In the genomic region with DNA sequence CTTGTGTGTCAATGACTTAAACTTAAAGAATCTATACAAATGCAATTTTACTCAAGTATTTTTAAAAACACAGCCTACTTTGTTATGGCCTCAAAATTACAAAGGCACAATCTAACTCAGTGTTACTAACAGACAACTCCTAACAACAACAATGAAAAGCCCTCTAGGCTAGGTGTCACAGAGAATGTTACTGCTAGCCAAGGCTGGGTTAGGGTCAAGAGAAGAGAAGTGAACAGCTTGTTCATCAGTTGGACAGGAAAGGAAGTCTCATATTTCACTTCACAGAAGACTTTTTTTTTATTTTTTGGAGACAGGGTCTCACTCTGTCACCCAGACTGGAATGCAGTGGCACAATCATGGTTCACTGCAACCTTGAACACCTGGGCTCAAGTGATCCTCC, we compare ENCODE assay signal across 36 cellular contexts. TPM values are rescaled to one million over a fixed set of nuclear protein-coding genes. Genes with fewer than 3 reads are reported as not detected.
"Had no signal": no experiment of that assay in that cellular context is flagged by ENCODE, and none has a peak within 500 bp of the region (broad histone marks: within the 10 kb centered on the region; RNA-seq: fewer than 3 reads in every experiment).

No MANE protein-coding gene starts in this region.

- H3K9me3 Mint-ChIP-seq: activated T-helper 2 cell treated with anti-CD3 and anti-CD28 coated beads, Interferon-gamma antibody, Interleukin-2, Interleukin-4, amounts not matched to agents 10 μg/mL and 5 μg/mL and 100 μg/mL, durations not matched to agents 14 hours and 24 hours and 36 hours; nephron; stimulated activated memory B cell treated with anti-CD40 and anti-IgM and Interleukin-4, amounts not matched to agents 10 μg/mL and 1 μg/mL and 100 μg/mL, for 72 hours; stimulated activated naive CD8-positive, alpha-beta T cell treated with anti-CD3 and anti-CD28 coated beads, Interleukin-15, amount 100 ng/mL, for 72 hours; T-helper 2 cell treated with Interferon-gamma antibody and Interleukin-4, amounts not matched to agents 5 μg/mL and 100 μg/mL, for 36 hours had no signal

- DNase-seq: activated CD4-positive, CD25-positive, alpha-beta regulatory T cell; activated CD8-positive, alpha-beta memory T cell treated with anti-CD3 and anti-CD28 coated beads, Interleukin-2, amount 10 ng/mL, durations not matched to agents 7 days and 5 days; activated T-cell treated with anti-CD3 and anti-CD28 coated beads, Interleukin-2, amount 50 U/mL, for 48 hours; aorta; cerebellar nuclear complex; dorsolateral prefrontal cortex; effector memory CD4-positive, alpha-beta T cell; foreskin keratinocyte; heart right ventricle; mammary epithelial cell; ovary; stimulated activated CD4-positive, alpha-beta T cell treated with anti-CD3 and anti-CD28 coated beads, Interleukin-1b, Interleukin-23, amount 100 ng/mL, for 48 hours; stimulated activated CD4-positive, alpha-beta T cell treated with anti-CD3 and anti-CD28 coated beads, Interleukin-4, amount 100 ng/mL, for 4 hours; stimulated activated naive CD8-positive, alpha-beta T cell treated with anti-CD3 and anti-CD28 coated beads, Interleukin-15, amount 100 ng/mL, for 72 hours; T-helper 1 cell; tibial artery; upper lobe of right lung had no signal

- FAIRE-seq: islet of Langerhans had no signal

- H3K27ac Mint-ChIP-seq: activated CD4-positive, alpha-beta T cell treated with anti-CD3 and anti-CD28 coated beads for 36 hours; activated CD8-positive, alpha-beta memory T cell treated with anti-CD3 and anti-CD28 coated beads, Interleukin-2, amount 10 ng/mL, durations not matched to agents 7 days and 5 days; activated CD8-positive, alpha-beta T cell treated with anti-CD3 and anti-CD28 coated beads, Interleukin-2, amount 10 ng/mL, durations not matched to agents 7 days and 5 days; activated naive CD8-positive, alpha-beta T cell; activated T-helper 2 cell treated with anti-CD3 and anti-CD28 coated beads, Interferon-gamma antibody, Interleukin-2, Interleukin-4, amounts not matched to agents 10 μg/mL and 5 μg/mL and 100 μg/mL, durations not matched to agents 14 hours and 24 hours and 36 hours; nephron; stimulated activated memory B cell treated with anti-CD40 and anti-IgM and Interleukin-4, amounts not matched to agents 10 μg/mL and 1 μg/mL and 100 μg/mL, for 72 hours; stimulated activated naive CD8-positive, alpha-beta T cell treated with anti-CD3 and anti-CD28 coated beads, Interleukin-15, amount 100 ng/mL, for 72 hours; T-helper 2 cell treated with Interferon-gamma antibody and Interleukin-4, amounts not matched to agents 5 μg/mL and 100 μg/mL, for 36 hours had no signal

- H3K27me3 Mint-ChIP-seq: activated CD4-positive, alpha-beta T cell treated with anti-CD3 and anti-CD28 coated beads for 36 hours; activated CD8-positive, alpha-beta memory T cell treated with anti-CD3 and anti-CD28 coated beads, Interleukin-2, amount 10 ng/mL, durations not matched to agents 7 days and 5 days; activated naive CD8-positive, alpha-beta T cell; stimulated activated memory B cell treated with anti-CD40 and anti-IgM and Interleukin-4, amounts not matched to agents 10 μg/mL and 1 μg/mL and 100 μg/mL, for 72 hours; stimulated activated naive CD8-positive, alpha-beta T cell treated with anti-CD3 and anti-CD28 coated beads, Interleukin-15, amount 100 ng/mL, for 72 hours had no signal

- H3K4me2 ChIP-seq: smooth muscle cell had no signal

- H3K4me3 ChIP-seq: adrenal gland, body of pancreas, coronary artery, dorsolateral prefrontal cortex, heart right ventricle, ovary, prostate gland, smooth muscle cell, tibial artery, upper lobe of right lung had no signal

- H3K36me3 ChIP-seq: ovary had no signal

- H3K4me1 Mint-ChIP-seq: activated CD4-positive, alpha-beta T cell treated with anti-CD3 and anti-CD28 coated beads for 36 hours; activated CD8-positive, alpha-beta memory T cell treated with anti-CD3 and anti-CD28 coated beads, Interleukin-2, amount 10 ng/mL, durations not matched to agents 7 days and 5 days; nephron; stimulated activated memory B cell treated with anti-CD40 and anti-IgM and Interleukin-4, amounts not matched to agents 10 μg/mL and 1 μg/mL and 100 μg/mL, for 72 hours; stimulated activated naive CD8-positive, alpha-beta T cell treated with anti-CD3 and anti-CD28 coated beads, Interleukin-15, amount 100 ng/mL, for 72 hours had no signal

- H3K27me3 ChIP-seq: adrenal gland, body of pancreas, dorsolateral prefrontal cortex, foreskin keratinocyte, heart right ventricle, neutrophil, ovary, tibial artery, upper lobe of right lung had no signal

- H3K9me3 ChIP-seq: adrenal gland, body of pancreas, heart right ventricle, neutrophil, ovary, prostate gland, tibial artery, upper lobe of right lung had no signal

- H3K4me3 Mint-ChIP-seq: activated CD4-positive, alpha-beta T cell treated with anti-CD3 and anti-CD28 coated beads for 36 hours; activated CD8-positive, alpha-beta memory T cell treated with anti-CD3 and anti-CD28 coated beads, Interleukin-2, amount 10 ng/mL, durations not matched to agents 7 days and 5 days; activated CD8-positive, alpha-beta T cell treated with anti-CD3 and anti-CD28 coated beads, Interleukin-2, amount 10 ng/mL, durations not matched to agents 7 days and 5 days; activated naive CD8-positive, alpha-beta T cell; nephron; stimulated activated memory B cell treated with anti-CD40 and anti-IgM and Interleukin-4, amounts not matched to agents 10 μg/mL and 1 μg/mL and 100 μg/mL, for 72 hours; stimulated activated naive CD8-positive, alpha-beta T cell treated with anti-CD3 and anti-CD28 coated beads, Interleukin-15, amount 100 ng/mL, for 72 hours; T-helper 2 cell treated with Interferon-gamma antibody and Interleukin-4, amounts not matched to agents 5 μg/mL and 100 μg/mL, for 36 hours had no signal

- ATAC-seq: activated CD4-positive, alpha-beta T cell treated with anti-CD3 and anti-CD28 coated beads for 36 hours; body of pancreas; sciatic nerve; stimulated activated naive CD8-positive, alpha-beta T cell treated with anti-CD3 and anti-CD28 coated beads, Interleukin-15, amount 100 ng/mL, for 72 hours had no signal

- H3K27ac ChIP-seq: adrenal gland, body of pancreas, coronary artery, dorsolateral prefrontal cortex, foreskin keratinocyte, heart right ventricle, neutrophil, ovary, prostate gland, tibial artery, upper lobe of right lung had no signal

- H3K4me1 ChIP-seq: adrenal gland, body of pancreas, foreskin keratinocyte, heart right ventricle, prostate gland, tibial artery, upper lobe of right lung had no signal

RNA-seq across cellular contexts. Expression of gene CLDN25, which starts 26.0 kb away (rescaled TPM):
- total RNA-seq: activated CD4-positive, alpha-beta T cell treated with anti-CD3 and anti-CD28 coated beads for 36 hours; activated CD8-positive, alpha-beta memory T cell treated with anti-CD3 and anti-CD28 coated beads, Interleukin-2, amount 10 ng/mL, durations not matched to agents 7 days and 5 days; activated CD8-positive, alpha-beta T cell treated with anti-CD3 and anti-CD28 coated beads, Interleukin-2, amount 10 ng/mL, durations not matched to agents 7 days and 5 days; activated T-helper 2 cell treated with anti-CD3 and anti-CD28 coated beads, Interferon-gamma antibody, Interleukin-2, Interleukin-4, amounts not matched to agents 10 μg/mL and 5 μg/mL and 100 μg/mL, durations not matched to agents 14 hours and 24 hours and 36 hours; adrenal gland; aorta; body of pancreas; dorsolateral prefrontal cortex; fibroblast of lung; foreskin keratinocyte; glomerular endothelial cell; heart right ventricle; liver; mammary epithelial cell; mucosa of gallbladder; ovary; prostate gland; sciatic nerve; smooth muscle cell; upper lobe of right lung had no signal
- polyA plus RNA-seq: adrenal gland, aorta, fibroblast of lung, foreskin keratinocyte, heart right ventricle, liver, mammary epithelial cell, ovary, smooth muscle cell had no signal
